In the genomic region with DNA sequence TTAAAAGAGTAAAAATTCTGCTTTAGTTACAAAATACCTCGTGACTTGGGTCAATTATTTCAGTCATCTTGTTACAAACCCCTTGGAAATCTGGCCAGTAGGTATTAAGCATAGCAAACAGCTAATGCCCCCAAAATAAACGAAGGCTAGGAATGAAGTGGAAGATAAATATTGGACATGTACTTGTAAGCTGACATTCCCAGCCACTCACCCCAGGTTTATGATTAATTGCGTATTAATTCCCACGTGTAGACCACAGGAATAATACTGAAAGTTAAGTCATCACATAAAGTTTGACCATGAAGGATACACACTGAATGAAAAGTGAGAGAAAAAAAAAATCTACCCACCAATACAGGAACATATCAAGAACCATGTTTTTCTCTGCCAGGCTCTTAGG, we compare ENCODE assay signal across 21 cellular contexts.
DNase-seq lines count a peak whose midpoint lies in the region; ATAC-seq, FAIRE-seq and TF ChIP-seq lines count a peak whose summit lies in the region.
"Had no signal": no experiment of that assay in that cellular context is flagged by ENCODE, and none has a peak within 500 bp of the region (broad histone marks: within the 10 kb centered on the region; RNA-seq: fewer than 3 reads in every experiment).

No MANE protein-coding gene starts in this region.

- no peaks in the 10 kb centered on the region for H3K27me3 ChIP-seq in K562 (ENCODE audit: control insufficient read depth in 2 of 2, insufficient read depth in 2 of 2, low read length in 2 of 2)
- no peaks in the 10 kb centered on the region for H3K27me3 ChIP-seq in upper lobe of right lung
- H3K27me3 ChIP-seq: BE2C had no signal

- H3K9me1 ChIP-seq in K562 (ENCODE audit: control insufficient read depth, insufficient read depth, low read length) = no peaks in the 10 kb centered on the region

- H3K4me3 ChIP-seq in K562 (no peak overlapping the region), upper lobe of right lung (no peak overlapping the region), foreskin fibroblast (ENCODE audit: low read depth in 1 of 2, low read length in 2 of 2) (no peak overlapping the region)

- WGBS in K562 (ENCODE audit: insufficient coverage, low coverage, missing lambda C conversion rate) = 25% methylated on average over 4 of the region's 4 CpGs

- intact Hi-C loops in K562 (cut with micrococcal nuclease) (no loop called here), upper lobe of right lung (cut with DNase I) (no loop called here)

- CTCF ChIA-PET in K562 (lab: Yijun Ruan, JAX; ENCODE audit: low intra/inter-chr PET ratio) = no interaction called here

- H2AFZ ChIP-seq in K562 (ENCODE audit: low read depth, low read length) = 0 out of 2 replicates have a peak overlapping the region, but pooled peaks have one; percentile 41

- H4K20me1 ChIP-seq in K562 (replicated peaks; ENCODE audit: control insufficient read depth, insufficient read depth, low read length) = no peaks in the 10 kb centered on the region

- H3K27ac ChIP-seq in K562 (ENCODE audit: extremely low read depth, low read depth, low read length) (no peak overlapping the region), upper lobe of right lung (no peak overlapping the region)

- H3K9ac ChIP-seq in K562 (ENCODE audit: insufficient read depth in 1 of 2, low read depth in 2 of 2, low read length in 2 of 2) = no peak overlapping the region
- H3K9ac ChIP-seq: SK-N-SH had no signal

- BruUV-seq in K562 (replicated peaks; lab: Mats Ljungman, UMichigan) = no TSS peak

- no peak for TF ChIP-seq CTCF in K562 (IDR thresholded peaks at IDR 0.05 in 2 of 3, conservative IDR thresholded peaks at IDR 0.05 in 1 of 3; ENCODE audit: insufficient read depth in 2 of 3, low read depth in 1 of 3, low read length in 3 of 3)
- no peak for TF ChIP-seq CTCF in upper lobe of right lung (IDR thresholded peaks at IDR 0.05)
- TF ChIP-seq CTCF in foreskin fibroblast (IDR thresholded peaks at IDR 0.05; ENCODE audit: low read depth, low read length) = no peak

- in situ Hi-C loops in K562 (cut with MboI) = no loop called here

- no peaks in the 10 kb centered on the region for H3K4me1 ChIP-seq in K562 (replicated peaks in 1 of 2; ENCODE audit: control insufficient read depth in 2 of 2, insufficient read depth in 2 of 2, low read length in 2 of 2)
- no peaks in the 10 kb centered on the region for H3K4me1 ChIP-seq in upper lobe of right lung
- H3K4me1 ChIP-seq: BE2C had no signal

- ATAC-seq in K562 (no peak), upper lobe of right lung (peak; percentile 84)
- ATAC-seq: HepG2, Right ventricle myocardium inferior, T-cell had no signal

- POLR2A ChIA-PET in K562 (lab: Yijun Ruan, JAX) = no interaction called here

- TF ChIP-seq RAD21 in K562 (CRISPR knock-in tag; conservative IDR thresholded peaks at IDR 0.05 in 1 of 2, IDR thresholded peaks at IDR 0.05 in 1 of 2) = no peak

- FAIRE-seq in K562 (lab: Jason Lieb, UNC) = no peak
- FAIRE-seq: HepG2 had no signal

- H3K36me3 ChIP-seq in K562 (ENCODE audit: control insufficient read depth, insufficient read depth, low read length) = no peaks in the 10 kb centered on the region
- H3K36me3 ChIP-seq in upper lobe of right lung = no peaks in the 10 kb centered on the region
- H3K36me3 ChIP-seq: BE2C had no signal

- peak; percentile 46 for DNase-seq in NCI-H510A treated with DMSO at 0.1 percent for 48 hours (lab: John Stamatoyannopoulos, UW)
- DNase-seq in NCI-H510A (lab: John Stamatoyannopoulos, UW) = no peak
- peak; percentile 18 for DNase-seq in NCI-H748 treated with DMSO at 0.1 percent for 48 hours (lab: John Stamatoyannopoulos, UW)
- DNase-seq in K562 (ENCODE audit: extremely low read depth in 1 of 4, low spot score in 3 of 4) = no peak
- no peak for DNase-seq in upper lobe of right lung
- no peak for DNase-seq in foreskin fibroblast
- no peak for DNase-seq in HUDEP-2 (lab: John Stamatoyannopoulos, UW; ENCODE audit: unreplicated experiment in 76 of 76)
- DNase-seq in DMS114 treated with DMSO at 0.1 percent for 48 hours (lab: John Stamatoyannopoulos, UW; ENCODE audit: unreplicated experiment) = no peak
- DNase-seq: BE2C; CD4-positive, CD25-positive, alpha-beta regulatory T cell; COR-L47; DMS 273 treated with DMSO at 0.1 percent for 48 hours; KG1; NCI-H1694; NCI-H2081 treated with DMSO at 0.1 percent for 48 hours; NCI-H524; NK-92 treated with Interleukin-12 subunit alpha and Interleukin-12 subunit beta, amount 100 ng/mL, for 24 hours; SK-N-SH; T-cell had no signal

- no peaks in the 10 kb centered on the region for H3K79me2 ChIP-seq in K562 (ENCODE audit: control insufficient read depth, insufficient read depth, low read length)

- no peak overlapping the region for H3K4me2 ChIP-seq in K562 (ENCODE audit: insufficient read depth, low read length)
- H3K4me2 ChIP-seq: SK-N-SH had no signal

- TF ChIP-seq EP300 in K562 (IDR thresholded peaks at IDR 0.05; ENCODE audit: low read length) = no peak

- TF ChIP-seq POLR2A in K562 (conservative IDR thresholded peaks at IDR 0.05) = no peak

- no peaks in the 10 kb centered on the region for H3K9me3 ChIP-seq in K562 (replicated peaks; ENCODE audit: control insufficient read depth, insufficient read depth, low read depth, low read length)
- no peaks in the 10 kb centered on the region for H3K9me3 ChIP-seq in upper lobe of right lung
- H3K9me3 ChIP-seq: BE2C, SK-N-SH had no signal

TF ChIP-seq in K562, 482 proteins besides CTCF, POLR2A, EP300 and RAD21:
- TF ChIP-seq ZHX1 (conservative IDR thresholded peaks at IDR 0.05; ENCODE audit: low read length) (no peak), ZNF57 (CRISPR knock-in tag; IDR thresholded peaks at IDR 0.05) (no peak), FOXK2 (conservative IDR thresholded peaks at IDR 0.05 in 1 of 2, IDR thresholded peaks at IDR 0.05 in 1 of 2; ENCODE audit: low read depth in 2 of 2) (no peak)

Comparison
In these comparisons a context has a peak if more than half of its experiments do, and no peak if none do; other contexts are left out.
1. DNase-seq: peak in NCI-H510A treated with DMSO at 0.1 percent for 48 hours (single experiment) and NCI-H748 treated with DMSO at 0.1 percent for 48 hours (single experiment); none in NCI-H510A (single experiment), K562 (0 of 4), upper lobe of right lung (single experiment), foreskin fibroblast (0 of 2), HUDEP-2 (0 of 76) and DMS114 treated with DMSO at 0.1 percent for 48 hours (single experiment).